1 cellular context compared by ENCODE assay signal in the genomic region with DNA sequence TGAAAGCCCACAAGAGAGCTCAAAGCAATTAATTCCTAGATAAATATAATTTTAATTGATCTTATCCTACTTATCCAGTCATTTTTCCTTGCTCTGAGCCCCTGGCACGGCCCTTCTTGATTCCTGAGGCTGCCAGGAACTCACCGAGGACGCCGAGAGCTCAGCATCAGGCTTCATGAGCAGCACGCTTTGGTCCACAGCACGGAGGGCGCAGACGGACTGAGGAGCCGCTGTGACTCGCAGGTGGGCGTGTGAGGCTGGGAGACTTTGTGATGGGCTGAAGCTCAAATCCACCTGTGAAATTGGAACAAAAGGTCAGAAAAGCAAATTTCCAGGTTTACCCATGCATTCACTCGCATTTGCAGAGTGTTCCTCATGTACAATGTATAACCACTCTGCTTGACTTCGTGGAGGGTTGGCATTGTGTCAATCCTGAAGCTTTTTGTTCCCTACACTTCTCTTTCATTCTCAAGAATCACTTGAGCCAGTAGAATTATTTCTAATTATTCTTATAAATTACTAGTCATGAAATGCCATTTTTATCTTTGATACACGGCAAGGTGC.
TF ChIP-seq lines count a peak whose summit lies in the region.

No MANE protein-coding gene starts in this region.

TF ChIP-seq in WTC11, 78 proteins besides CTCF, POLR2A, EP300 and RAD21 (continued from another document):
- TF ChIP-seq, protein P1, sequence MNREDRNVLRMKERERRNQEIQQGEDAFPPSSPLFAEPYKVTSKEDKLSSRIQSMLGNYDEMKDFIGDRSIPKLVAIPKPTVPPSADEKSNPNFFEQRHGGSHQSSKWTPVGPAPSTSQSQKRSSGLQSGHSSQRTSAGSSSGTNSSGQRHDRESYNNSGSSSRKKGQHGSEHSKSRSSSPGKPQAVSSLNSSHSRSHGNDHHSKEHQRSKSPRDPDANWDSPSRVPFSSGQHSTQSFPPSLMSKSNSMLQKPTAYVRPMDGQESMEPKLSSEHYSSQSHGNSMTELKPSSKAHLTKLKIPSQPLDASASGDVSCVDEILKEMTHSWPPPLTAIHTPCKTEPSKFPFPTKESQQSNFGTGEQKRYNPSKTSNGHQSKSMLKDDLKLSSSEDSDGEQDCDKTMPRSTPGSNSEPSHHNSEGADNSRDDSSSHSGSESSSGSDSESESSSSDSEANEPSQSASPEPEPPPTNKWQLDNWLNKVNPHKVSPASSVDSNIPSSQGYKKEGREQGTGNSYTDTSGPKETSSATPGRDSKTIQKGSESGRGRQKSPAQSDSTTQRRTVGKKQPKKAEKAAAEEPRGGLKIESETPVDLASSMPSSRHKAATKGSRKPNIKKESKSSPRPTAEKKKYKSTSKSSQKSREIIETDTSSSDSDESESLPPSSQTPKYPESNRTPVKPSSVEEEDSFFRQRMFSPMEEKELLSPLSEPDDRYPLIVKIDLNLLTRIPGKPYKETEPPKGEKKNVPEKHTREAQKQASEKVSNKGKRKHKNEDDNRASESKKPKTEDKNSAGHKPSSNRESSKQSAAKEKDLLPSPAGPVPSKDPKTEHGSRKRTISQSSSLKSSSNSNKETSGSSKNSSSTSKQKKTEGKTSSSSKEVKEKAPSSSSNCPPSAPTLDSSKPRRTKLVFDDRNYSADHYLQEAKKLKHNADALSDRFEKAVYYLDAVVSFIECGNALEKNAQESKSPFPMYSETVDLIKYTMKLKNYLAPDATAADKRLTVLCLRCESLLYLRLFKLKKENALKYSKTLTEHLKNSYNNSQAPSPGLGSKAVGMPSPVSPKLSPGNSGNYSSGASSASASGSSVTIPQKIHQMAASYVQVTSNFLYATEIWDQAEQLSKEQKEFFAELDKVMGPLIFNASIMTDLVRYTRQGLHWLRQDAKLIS (CRISPR knock-in tag; IDR thresholded peaks at IDR 0.05; ENCODE audit: borderline replicate concordance): no peak
TF ChIP-seq in WTC11: peak in this region for 0.
